In the genomic region with DNA sequence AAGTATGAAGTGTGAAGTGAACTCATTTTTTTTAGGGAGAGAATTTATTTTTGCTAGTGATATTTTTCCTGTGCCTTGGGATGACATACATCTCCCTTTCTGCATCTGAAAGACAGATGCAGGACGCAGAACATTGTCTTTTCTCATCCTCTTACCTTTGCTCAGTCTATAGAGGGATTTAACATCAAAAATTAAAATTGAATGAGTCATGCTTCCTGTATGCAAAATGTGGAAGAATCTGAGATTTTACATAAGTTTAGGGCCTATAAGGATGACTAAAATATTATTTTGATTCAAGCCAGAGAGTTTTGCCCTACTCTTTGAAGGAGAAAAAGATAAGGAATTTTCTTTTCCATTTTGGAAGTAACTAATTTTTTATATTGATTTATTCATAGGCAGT, we compare ENCODE assay signal across 23 cellular contexts. TPM values are rescaled to one million over a fixed set of nuclear protein-coding genes. Genes with fewer than 3 reads are reported as not detected.
DNase-seq lines count a peak whose midpoint lies in the region; ATAC-seq and TF ChIP-seq lines count a peak whose summit lies in the region.
"Had no signal": no experiment of that assay in that cellular context is flagged by ENCODE, and none has a peak within 500 bp of the region (broad histone marks: within the 10 kb centered on the region; RNA-seq: fewer than 3 reads in every experiment).

No MANE protein-coding gene starts in this region.

- CTCF ChIA-PET in activated naive CD4-positive, alpha-beta T cell treated with anti-CD3 and anti-CD28 coated beads for 36 hours (lab: Charles Lee) = no interaction called here
- CTCF ChIA-PET in OCI-LY7 (lab: Charles Lee; ENCODE audit: unreplicated experiment) = no interaction called here

- H3K4me1 ChIP-seq in OCI-LY7 (ENCODE audit: insufficient read depth, low read length, poor library complexity, severe bottlenecking) = no peaks in the 10 kb centered on the region
- H3K4me1 ChIP-seq in neural progenitor cell = no peaks in the 10 kb centered on the region
- H3K4me1 ChIP-seq in lower lobe of right lung = no peaks in the 10 kb centered on the region
- H3K4me1 ChIP-seq: left lung, SJCRH30, testis had no signal

- peaks cover 14% of the 10 kb centered on the region for H3K4me1 Mint-ChIP-seq in activated naive CD4-positive, alpha-beta T cell treated with anti-CD3 and anti-CD28 coated beads for 36 hours (ENCODE audit: low read depth)
- no peaks in the 10 kb centered on the region for H3K4me1 Mint-ChIP-seq in neural progenitor cell
- H3K4me1 Mint-ChIP-seq: nephron progenitor cell, WTC11 had no signal

- ATAC-seq in lower lobe of right lung (no peak), HG03135 (IDR thresholded peaks at IDR 0.05; ENCODE audit: unreplicated experiment) (no peak)
- ATAC-seq: left lung, PC-3, WTC11 had no signal

- H3K27me3 Mint-ChIP-seq in activated naive CD4-positive, alpha-beta T cell treated with anti-CD3 and anti-CD28 coated beads for 36 hours (ENCODE audit: low read depth) = no peaks in the 10 kb centered on the region
- peaks cover 2% of the 10 kb centered on the region for H3K27me3 Mint-ChIP-seq in neural progenitor cell (ENCODE audit: insufficient read depth, low read depth)
- H3K27me3 Mint-ChIP-seq: CD4-positive, CD25-positive, alpha-beta regulatory T cell had no signal

- BruUV-seq in OCI-LY7 (replicated peaks; lab: Mats Ljungman, UMichigan) = TSS peak; percentile 48

- H3K9me3 ChIP-seq in OCI-LY7 (ENCODE audit: low read length) = no peaks in the 10 kb centered on the region
- H3K9me3 ChIP-seq in neural progenitor cell (ENCODE audit: low read depth) = no peaks in the 10 kb centered on the region
- H3K9me3 ChIP-seq in lower lobe of right lung = no peaks in the 10 kb centered on the region
- H3K9me3 ChIP-seq: left lung, SJCRH30, testis had no signal

- H3K27me3 ChIP-seq in neural progenitor cell (no peaks in the 10 kb centered on the region), lower lobe of right lung (ENCODE audit: low read depth) (no peaks in the 10 kb centered on the region)
- H3K27me3 ChIP-seq: left lung, SJCRH30, testis had no signal

- peak overlapping the region; percentile 50 for H3K27ac Mint-ChIP-seq in activated naive CD4-positive, alpha-beta T cell treated with anti-CD3 and anti-CD28 coated beads for 36 hours
- H3K27ac Mint-ChIP-seq in neural progenitor cell = no peak overlapping the region
- H3K27ac Mint-ChIP-seq: nephron progenitor cell, WTC11 had no signal

- peaks cover 3% of the 10 kb centered on the region; the same call in 1 of the 2 replicates for H3K79me2 ChIP-seq in OCI-LY7 (ENCODE audit: insufficient read depth, low read depth, low read length)
- H3K79me2 ChIP-seq in neural progenitor cell (ENCODE audit: low read depth) = peaks cover 15% of the 10 kb centered on the region

- H3K36me3 ChIP-seq in OCI-LY7 (ENCODE audit: insufficient read depth, low read length) (peaks cover 95% of the 10 kb centered on the region), neural progenitor cell (peaks cover 20% of the 10 kb centered on the region), lower lobe of right lung (peaks cover 98% of the 10 kb centered on the region)

- no peaks in the 10 kb centered on the region for H3K9me2 ChIP-seq in OCI-LY7 (ENCODE audit: insufficient read depth, low read length)

- POLR2A ChIA-PET in OCI-LY7 (lab: Charles Lee) = no interaction called here

- H3K27ac ChIP-seq in OCI-LY7 (ENCODE audit: low read depth, low read length, poor library complexity, severe bottlenecking) = no peak overlapping the region
- peak overlapping the region; percentile 29 for H3K27ac ChIP-seq in neural progenitor cell
- H3K27ac ChIP-seq in lower lobe of right lung = no peak overlapping the region
- H3K27ac ChIP-seq: epithelial cell of prostate, left lung, SJCRH30, testis had no signal

- H3K9me3 Mint-ChIP-seq in activated naive CD4-positive, alpha-beta T cell treated with anti-CD3 and anti-CD28 coated beads for 36 hours = no peaks in the 10 kb centered on the region
- H3K9me3 Mint-ChIP-seq in neural progenitor cell = no peaks in the 10 kb centered on the region
- H3K9me3 Mint-ChIP-seq: CD4-positive, CD25-positive, alpha-beta regulatory T cell; nephron progenitor cell; WTC11 had no signal

- no peak overlapping the region for H2AFZ ChIP-seq in OCI-LY7 (ENCODE audit: low read length)
- no peak overlapping the region for H2AFZ ChIP-seq in neural progenitor cell (replicated peaks)

- no peak overlapping the region for H3K4me3 Mint-ChIP-seq in activated naive CD4-positive, alpha-beta T cell treated with anti-CD3 and anti-CD28 coated beads for 36 hours
- H3K4me3 Mint-ChIP-seq in neural progenitor cell = no peak overlapping the region
- H3K4me3 Mint-ChIP-seq: CD4-positive, CD25-positive, alpha-beta regulatory T cell; nephron progenitor cell; WTC11 had no signal

- H3K4me2 ChIP-seq in OCI-LY7 (ENCODE audit: low read length) (no peak overlapping the region), neural progenitor cell (no peak overlapping the region)

- peaks cover 34% of the 10 kb centered on the region for H3K36me3 Mint-ChIP-seq in activated naive CD4-positive, alpha-beta T cell treated with anti-CD3 and anti-CD28 coated beads for 36 hours (ENCODE audit: low read depth)
- peaks cover 16% of the 10 kb centered on the region for H3K36me3 Mint-ChIP-seq in neural progenitor cell

- peaks cover 3% of the 10 kb centered on the region for H3F3A ChIP-seq in neural progenitor cell (ENCODE audit: low read depth)

- intact Hi-C loops in activated naive CD4-positive, alpha-beta T cell treated with anti-CD3 and anti-CD28 coated beads for 36 hours (cut with micrococcal nuclease) = no loop called here
- intact Hi-C loops in OCI-LY7 (cut with micrococcal nuclease; ENCODE audit: unreplicated experiment) (no loop called here), lower lobe of right lung (cut with DNase I) (no loop called here)

- H4K20me1 ChIP-seq in OCI-LY7 (ENCODE audit: insufficient read depth, low read length) (no peaks in the 10 kb centered on the region), neural progenitor cell (ENCODE audit: low read depth) (peaks cover 11% of the 10 kb centered on the region)

- no peak for TF ChIP-seq CTCF in OCI-LY7 (conservative IDR thresholded peaks at IDR 0.05; ENCODE audit: low read length)
- TF ChIP-seq CTCF in neural progenitor cell (IDR thresholded peaks at IDR 0.05) = no peak
- TF ChIP-seq CTCF in lower lobe of right lung (IDR thresholded peaks at IDR 0.05) = no peak

- H3K4me3 ChIP-seq in OCI-LY7 (ENCODE audit: low read depth, low read length, poor library complexity, severe bottlenecking) = no peak overlapping the region
- H3K4me3 ChIP-seq in neural progenitor cell = no peak overlapping the region
- no peak overlapping the region for H3K4me3 ChIP-seq in lower lobe of right lung
- H3K4me3 ChIP-seq: left lung, SJCRH30, testis had no signal

- DNase-seq in activated naive CD4-positive, alpha-beta T cell treated with anti-CD3 and anti-CD28 coated beads for 36 hours = no peak
- DNase-seq in activated naive CD4-positive, alpha-beta T cell treated with anti-CD3 and anti-CD28 coated beads, Interleukin-2, amount 50 U/mL, for 16 hours = no peak
- DNase-seq in OCI-LY7 (ENCODE audit: low spot score) (no peak), neural progenitor cell (ENCODE audit: low spot score) (no peak), lower lobe of right lung (no peak)
- DNase-seq: activated CD8-positive, alpha-beta memory T cell treated with anti-CD3 and anti-CD28 coated beads for 24 hours; anterior cingulate cortex; central memory CD4-positive, alpha-beta T cell; foreskin fibroblast; GF-D8; left lung; NCI-H1092 treated with DMSO at 0.1 percent for 48 hours; NCI-H2029; NCI-H345; nephron progenitor cell; PC-3; posterior cingulate gyrus; SJCRH30; testis had no signal

- no peak overlapping the region for H3K9ac ChIP-seq in neural progenitor cell

RNA-seq across cellular contexts. Expression of a gene that starts 27.3 kb away (rescaled TPM):
- 100 to 1,000 TPM; 424 to 436 TPM for total RNA-seq in activated naive CD4-positive, alpha-beta T cell treated with anti-CD3 and anti-CD28 coated beads for 36 hours
- total RNA-seq in OCI-LY7 (2014; rRNA removed; shearing (Covaris generic)) = 378 and 419 TPM in 2 replicates
- total RNA-seq in OCI-LY7 (2022) (374 and 426 TPM in 2 replicates), neural progenitor cell (ENCODE audit: low replicate concordance) (526 and 546 TPM in 2 replicates), lower lobe of right lung (162 TPM)

RNA-seq across cellular contexts. Expression of a gene that starts 27.6 kb away (rescaled TPM):
- total RNA-seq in activated naive CD4-positive, alpha-beta T cell treated with anti-CD3 and anti-CD28 coated beads for 36 hours = 10 to 100 TPM; 57.3 to 64.8 TPM
- 20.4 and 39.0 TPM in 2 replicates for total RNA-seq in OCI-LY7 (2014; rRNA removed; shearing (Covaris generic))
- 59.0 and 65.0 TPM in 2 replicates for total RNA-seq in OCI-LY7 (2022)
- total RNA-seq in neural progenitor cell (ENCODE audit: low replicate concordance) = 22.7 and 25.0 TPM in 2 replicates
- total RNA-seq in lower lobe of right lung = 26.1 TPM

RNA-seq across cellular contexts. Expression of a gene that starts 40.2 kb away (rescaled TPM):
- total RNA-seq in activated naive CD4-positive, alpha-beta T cell treated with anti-CD3 and anti-CD28 coated beads for 36 hours = 100 to 1,000 TPM; 265 to 277 TPM
- 155 and 199 TPM in 2 replicates for total RNA-seq in OCI-LY7 (2014; rRNA removed; shearing (Covaris generic))
- total RNA-seq in OCI-LY7 (2022) (246 and 253 TPM in 2 replicates), neural progenitor cell (ENCODE audit: low replicate concordance) (143 and 171 TPM in 2 replicates), lower lobe of right lung (95.9 TPM)

RNA-seq across cellular contexts. Expression of a gene that starts 50.9 kb away (rescaled TPM):
- 10 to 100 TPM; 28.4 to 28.8 TPM for total RNA-seq in activated naive CD4-positive, alpha-beta T cell treated with anti-CD3 and anti-CD28 coated beads for 36 hours
- 2.3 and 2.5 TPM in 2 replicates for total RNA-seq in OCI-LY7 (2014; rRNA removed; shearing (Covaris generic))
- total RNA-seq in OCI-LY7 (2022) (11.5 and 14.6 TPM in 2 replicates), neural progenitor cell (ENCODE audit: low replicate concordance) (0.25 TPM in 1 of 2 replicates, not detected in the other), lower lobe of right lung (4.3 TPM)
- total RNA-seq: SJCRH30 had no signal

RNA-seq across cellular contexts. Expression of a gene that starts 58.8 kb away (rescaled TPM):
- total RNA-seq in activated naive CD4-positive, alpha-beta T cell treated with anti-CD3 and anti-CD28 coated beads for 36 hours = 10 to 100 TPM; 35.3 to 35.6 TPM
- total RNA-seq in OCI-LY7 (2014; rRNA removed; shearing (Covaris generic)) = 17.0 and 17.5 TPM in 2 replicates
- total RNA-seq in OCI-LY7 (2022) (40.5 and 45.7 TPM in 2 replicates), neural progenitor cell (ENCODE audit: low replicate concordance) (9.3 and 13.5 TPM in 2 replicates), lower lobe of right lung (47.3 TPM)
